1 cellular context compared by ENCODE assay signal in the genomic region with DNA sequence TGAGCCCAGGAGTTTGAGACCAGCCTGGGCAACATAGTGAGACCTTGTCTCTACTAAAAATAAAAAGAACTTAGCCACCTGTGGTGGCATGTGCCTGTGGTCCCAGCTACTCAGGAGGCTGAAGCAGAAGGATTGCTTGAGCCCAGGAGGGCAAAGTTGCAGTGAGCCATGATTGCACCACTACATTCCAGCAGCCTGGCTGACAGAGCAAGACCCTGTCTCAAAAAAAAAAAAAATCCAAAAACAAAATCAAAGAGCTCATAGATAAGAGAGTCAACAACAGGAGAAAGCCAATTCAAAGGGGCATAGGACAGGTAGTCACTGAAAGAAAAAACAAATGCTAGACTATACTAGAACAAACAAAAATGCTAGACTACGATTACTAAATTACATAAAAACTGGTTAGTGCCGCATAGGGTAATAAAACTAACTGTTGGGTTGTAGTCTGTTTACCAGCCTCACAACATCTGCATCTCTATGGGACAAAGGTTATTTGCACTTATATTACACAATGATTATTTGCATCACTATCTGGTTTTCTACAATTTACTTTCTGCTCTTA.
TF ChIP-seq lines count a peak whose summit lies in the region.

No MANE protein-coding gene starts in this region.

TF ChIP-seq in HepG2, 621 proteins besides CTCF, POLR2A, EP300 and RAD21 (continued from another document and continues in another):
- TF ChIP-seq, protein P1, sequence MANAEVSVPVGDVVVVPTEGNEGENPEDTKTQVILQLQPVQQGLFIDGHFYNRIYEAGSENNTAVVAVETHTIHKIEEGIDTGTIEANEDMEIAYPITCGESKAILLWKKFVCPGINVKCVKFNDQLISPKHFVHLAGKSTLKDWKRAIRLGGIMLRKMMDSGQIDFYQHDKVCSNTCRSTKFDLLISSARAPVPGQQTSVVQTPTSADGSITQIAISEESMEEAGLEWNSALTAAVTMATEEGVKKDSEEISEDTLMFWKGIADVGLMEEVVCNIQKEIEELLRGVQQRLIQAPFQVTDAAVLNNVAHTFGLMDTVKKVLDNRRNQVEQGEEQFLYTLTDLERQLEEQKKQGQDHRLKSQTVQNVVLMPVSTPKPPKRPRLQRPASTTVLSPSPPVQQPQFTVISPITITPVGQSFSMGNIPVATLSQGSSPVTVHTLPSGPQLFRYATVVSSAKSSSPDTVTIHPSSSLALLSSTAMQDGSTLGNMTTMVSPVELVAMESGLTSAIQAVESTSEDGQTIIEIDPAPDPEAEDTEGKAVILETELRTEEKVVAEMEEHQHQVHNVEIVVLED (CRISPR knock-in tag; IDR thresholded peaks at IDR 0.05; ENCODE audit: borderline replicate concordance) = no peak
- TF ChIP-seq ZNF556 (CRISPR knock-in tag; IDR thresholded peaks at IDR 0.05; ENCODE audit: borderline replicate concordance) (peak; percentile 77; the same call in 1 of the 2 replicates), NR1H2 (CRISPR knock-in tag; IDR thresholded peaks at IDR 0.05; ENCODE audit: borderline replicate concordance, low read depth) (no peak), ZNF615 (CRISPR knock-in tag; IDR thresholded peaks at IDR 0.05; ENCODE audit: borderline replicate concordance) (no peak), FOXK1 (CRISPR knock-in tag; IDR thresholded peaks at IDR 0.05; ENCODE audit: borderline replicate concordance, low read depth) (peak; percentile 62; the same call in 1 of the 2 replicates), NCOA5 (CRISPR knock-in tag; IDR thresholded peaks at IDR 0.05) (no peak), MED1 (CRISPR knock-in tag; IDR thresholded peaks at IDR 0.05) (peak; percentile 81), ZNF558 (CRISPR knock-in tag; IDR thresholded peaks at IDR 0.05; ENCODE audit: borderline replicate concordance) (no peak), LCORL (IDR thresholded peaks at IDR 0.05) (peak; percentile 99), LCORL (CRISPR knock-in tag; IDR thresholded peaks at IDR 0.05) (peak; percentile 97), TOE1 (CRISPR knock-in tag; IDR thresholded peaks at IDR 0.05) (no peak), KLF13 (CRISPR knock-in tag; IDR thresholded peaks at IDR 0.05) (no peak), HMG20A (CRISPR knock-in tag; IDR thresholded peaks at IDR 0.05; ENCODE audit: borderline replicate concordance) (peak; percentile 82; the same call in 1 of the 2 replicates), SRSF1 (optimal IDR thresholded peaks at IDR 0.05; ENCODE audit: low read depth, low read length) (no peak), ZFP36 (IDR thresholded peaks at IDR 0.05; ENCODE audit: borderline replicate concordance, low read depth, low read length, partially characterized antibody) (no peak), CC2D1A (CRISPR knock-in tag; IDR thresholded peaks at IDR 0.05) (no peak), TCF7 (IDR thresholded peaks at IDR 0.05; ENCODE audit: low read depth) (peak; percentile 89), MATR3 (CRISPR knock-in tag; IDR thresholded peaks at IDR 0.05) (no peak), PHF21A (CRISPR knock-in tag; IDR thresholded peaks at IDR 0.05) (peak; percentile 82), ZNF34 (CRISPR knock-in tag; IDR thresholded peaks at IDR 0.05; ENCODE audit: borderline replicate concordance) (no peak), ZNF703 (CRISPR knock-in tag; IDR thresholded peaks at IDR 0.05; ENCODE audit: borderline replicate concordance) (no peak), CHD4 (IDR thresholded peaks at IDR 0.05; ENCODE audit: borderline replicate concordance, low read length) (no peak), ZNF207 (IDR thresholded peaks at IDR 0.05; ENCODE audit: borderline replicate concordance) (no peak), ZBTB38 (CRISPR knock-in tag; IDR thresholded peaks at IDR 0.05) (no peak), ZNF256 (CRISPR knock-in tag; conservative IDR thresholded peaks at IDR 0.05) (no peak), ZNF121 (CRISPR knock-in tag; IDR thresholded peaks at IDR 0.05) (peak; percentile 96), KDM3A (CRISPR knock-in tag; IDR thresholded peaks at IDR 0.05; ENCODE audit: low read depth) (peak; percentile 60; the same call in 1 of the 2 replicates), WIZ (CRISPR knock-in tag; IDR thresholded peaks at IDR 0.05) (no peak), ZZZ3 (CRISPR knock-in tag; IDR thresholded peaks at IDR 0.05; ENCODE audit: borderline replicate concordance) (no peak), JUN (CRISPR knock-in tag; IDR thresholded peaks at IDR 0.05) (0 out of 2 replicates have a peak, but pooled peaks have one; percentile 72), ZNF841 (CRISPR knock-in tag; IDR thresholded peaks at IDR 0.05; ENCODE audit: borderline replicate concordance) (no peak), ERF (CRISPR knock-in tag; IDR thresholded peaks at IDR 0.05) (no peak), NFE2 (CRISPR knock-in tag; IDR thresholded peaks at IDR 0.05) (no peak), SRF (IDR thresholded peaks at IDR 0.05; ENCODE audit: low read depth, low read length) (no peak), ZNF337 (CRISPR knock-in tag; IDR thresholded peaks at IDR 0.05; ENCODE audit: borderline replicate concordance, low read depth) (no peak), BHLHE40 (IDR thresholded peaks at IDR 0.05; ENCODE audit: low read length) (no peak)
- TF ChIP-seq, protein P2, sequence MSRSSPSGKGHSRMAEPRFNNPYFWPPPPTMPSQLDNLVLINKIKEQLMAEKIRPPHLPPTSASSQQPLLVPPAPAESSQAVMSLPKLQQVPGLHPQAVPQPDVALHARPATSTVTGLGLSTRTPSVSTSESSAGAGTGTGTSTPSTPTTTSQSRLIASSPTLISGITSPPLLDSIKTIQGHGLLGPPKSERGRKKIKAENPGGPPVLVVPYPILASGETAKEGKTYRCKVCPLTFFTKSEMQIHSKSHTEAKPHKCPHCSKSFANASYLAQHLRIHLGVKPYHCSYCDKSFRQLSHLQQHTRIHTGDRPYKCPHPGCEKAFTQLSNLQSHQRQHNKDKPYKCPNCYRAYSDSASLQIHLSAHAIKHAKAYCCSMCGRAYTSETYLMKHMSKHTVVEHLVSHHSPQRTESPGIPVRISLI (CRISPR knock-in tag; IDR thresholded peaks at IDR 0.05; ENCODE audit: borderline replicate concordance) = peak; percentile 99
- TF ChIP-seq, protein P3, sequence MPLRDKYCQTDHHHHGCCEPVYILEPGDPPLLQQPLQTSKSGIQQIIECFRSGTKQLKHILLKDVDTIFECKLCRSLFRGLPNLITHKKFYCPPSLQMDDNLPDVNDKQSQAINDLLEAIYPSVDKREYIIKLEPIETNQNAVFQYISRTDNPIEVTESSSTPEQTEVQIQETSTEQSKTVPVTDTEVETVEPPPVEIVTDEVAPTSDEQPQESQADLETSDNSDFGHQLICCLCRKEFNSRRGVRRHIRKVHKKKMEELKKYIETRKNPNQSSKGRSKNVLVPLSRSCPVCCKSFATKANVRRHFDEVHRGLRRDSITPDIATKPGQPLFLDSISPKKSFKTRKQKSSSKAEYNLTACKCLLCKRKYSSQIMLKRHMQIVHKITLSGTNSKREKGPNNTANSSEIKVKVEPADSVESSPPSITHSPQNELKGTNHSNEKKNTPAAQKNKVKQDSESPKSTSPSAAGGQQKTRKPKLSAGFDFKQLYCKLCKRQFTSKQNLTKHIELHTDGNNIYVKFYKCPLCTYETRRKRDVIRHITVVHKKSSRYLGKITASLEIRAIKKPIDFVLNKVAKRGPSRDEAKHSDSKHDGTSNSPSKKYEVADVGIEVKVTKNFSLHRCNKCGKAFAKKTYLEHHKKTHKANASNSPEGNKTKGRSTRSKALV (CRISPR knock-in tag; IDR thresholded peaks at IDR 0.05) = no peak
- TF ChIP-seq, protein P4, sequence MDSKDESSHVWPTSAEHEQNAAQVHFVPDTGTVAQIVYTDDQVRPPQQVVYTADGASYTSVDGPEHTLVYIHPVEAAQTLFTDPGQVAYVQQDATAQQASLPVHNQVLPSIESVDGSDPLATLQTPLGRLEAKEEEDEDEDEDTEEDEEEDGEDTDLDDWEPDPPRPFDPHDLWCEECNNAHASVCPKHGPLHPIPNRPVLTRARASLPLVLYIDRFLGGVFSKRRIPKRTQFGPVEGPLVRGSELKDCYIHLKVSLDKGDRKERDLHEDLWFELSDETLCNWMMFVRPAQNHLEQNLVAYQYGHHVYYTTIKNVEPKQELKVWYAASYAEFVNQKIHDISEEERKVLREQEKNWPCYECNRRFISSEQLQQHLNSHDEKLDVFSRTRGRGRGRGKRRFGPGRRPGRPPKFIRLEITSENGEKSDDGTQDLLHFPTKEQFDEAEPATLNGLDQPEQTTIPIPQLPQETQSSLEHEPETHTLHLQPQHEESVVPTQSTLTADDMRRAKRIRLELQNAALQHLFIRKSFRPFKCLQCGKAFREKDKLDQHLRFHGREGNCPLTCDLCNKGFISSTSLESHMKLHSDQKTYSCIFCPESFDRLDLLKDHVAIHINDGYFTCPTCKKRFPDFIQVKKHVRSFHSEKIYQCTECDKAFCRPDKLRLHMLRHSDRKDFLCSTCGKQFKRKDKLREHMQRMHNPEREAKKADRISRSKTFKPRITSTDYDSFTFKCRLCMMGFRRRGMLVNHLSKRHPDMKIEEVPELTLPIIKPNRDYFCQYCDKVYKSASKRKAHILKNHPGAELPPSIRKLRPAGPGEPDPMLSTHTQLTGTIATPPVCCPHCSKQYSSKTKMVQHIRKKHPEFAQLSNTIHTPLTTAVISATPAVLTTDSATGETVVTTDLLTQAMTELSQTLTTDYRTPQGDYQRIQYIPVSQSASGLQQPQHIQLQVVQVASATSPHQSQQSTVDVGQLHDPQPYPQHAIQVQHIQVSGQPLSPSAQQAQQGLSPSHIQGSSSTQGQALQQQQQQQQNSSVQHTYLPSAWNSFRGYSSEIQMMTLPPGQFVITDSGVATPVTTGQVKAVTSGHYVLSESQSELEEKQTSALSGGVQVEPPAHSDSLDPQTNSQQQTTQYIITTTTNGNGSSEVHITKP (CRISPR knock-in tag; IDR thresholded peaks at IDR 0.05; ENCODE audit: low read depth) = no peak
- TF ChIP-seq, protein P5, sequence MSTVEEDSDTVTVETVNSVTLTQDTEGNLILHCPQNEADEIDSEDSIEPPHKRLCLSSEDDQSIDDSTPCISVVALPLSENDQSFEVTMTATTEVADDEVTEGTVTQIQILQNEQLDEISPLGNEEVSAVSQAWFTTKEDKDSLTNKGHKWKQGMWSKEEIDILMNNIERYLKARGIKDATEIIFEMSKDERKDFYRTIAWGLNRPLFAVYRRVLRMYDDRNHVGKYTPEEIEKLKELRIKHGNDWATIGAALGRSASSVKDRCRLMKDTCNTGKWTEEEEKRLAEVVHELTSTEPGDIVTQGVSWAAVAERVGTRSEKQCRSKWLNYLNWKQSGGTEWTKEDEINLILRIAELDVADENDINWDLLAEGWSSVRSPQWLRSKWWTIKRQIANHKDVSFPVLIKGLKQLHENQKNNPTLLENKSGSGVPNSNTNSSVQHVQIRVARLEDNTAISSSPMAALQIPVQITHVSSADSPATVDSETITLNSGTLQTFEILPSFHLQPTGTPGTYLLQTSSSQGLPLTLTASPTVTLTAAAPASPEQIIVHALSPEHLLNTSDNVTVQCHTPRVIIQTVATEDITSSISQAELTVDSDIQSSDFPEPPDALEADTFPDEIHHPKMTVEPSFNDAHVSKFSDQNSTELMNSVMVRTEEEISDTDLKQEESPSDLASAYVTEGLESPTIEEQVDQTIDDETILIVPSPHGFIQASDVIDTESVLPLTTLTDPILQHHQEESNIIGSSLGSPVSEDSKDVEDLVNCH (CRISPR knock-in tag; IDR thresholded peaks at IDR 0.05) = no peak
- TF ChIP-seq, protein P6, sequence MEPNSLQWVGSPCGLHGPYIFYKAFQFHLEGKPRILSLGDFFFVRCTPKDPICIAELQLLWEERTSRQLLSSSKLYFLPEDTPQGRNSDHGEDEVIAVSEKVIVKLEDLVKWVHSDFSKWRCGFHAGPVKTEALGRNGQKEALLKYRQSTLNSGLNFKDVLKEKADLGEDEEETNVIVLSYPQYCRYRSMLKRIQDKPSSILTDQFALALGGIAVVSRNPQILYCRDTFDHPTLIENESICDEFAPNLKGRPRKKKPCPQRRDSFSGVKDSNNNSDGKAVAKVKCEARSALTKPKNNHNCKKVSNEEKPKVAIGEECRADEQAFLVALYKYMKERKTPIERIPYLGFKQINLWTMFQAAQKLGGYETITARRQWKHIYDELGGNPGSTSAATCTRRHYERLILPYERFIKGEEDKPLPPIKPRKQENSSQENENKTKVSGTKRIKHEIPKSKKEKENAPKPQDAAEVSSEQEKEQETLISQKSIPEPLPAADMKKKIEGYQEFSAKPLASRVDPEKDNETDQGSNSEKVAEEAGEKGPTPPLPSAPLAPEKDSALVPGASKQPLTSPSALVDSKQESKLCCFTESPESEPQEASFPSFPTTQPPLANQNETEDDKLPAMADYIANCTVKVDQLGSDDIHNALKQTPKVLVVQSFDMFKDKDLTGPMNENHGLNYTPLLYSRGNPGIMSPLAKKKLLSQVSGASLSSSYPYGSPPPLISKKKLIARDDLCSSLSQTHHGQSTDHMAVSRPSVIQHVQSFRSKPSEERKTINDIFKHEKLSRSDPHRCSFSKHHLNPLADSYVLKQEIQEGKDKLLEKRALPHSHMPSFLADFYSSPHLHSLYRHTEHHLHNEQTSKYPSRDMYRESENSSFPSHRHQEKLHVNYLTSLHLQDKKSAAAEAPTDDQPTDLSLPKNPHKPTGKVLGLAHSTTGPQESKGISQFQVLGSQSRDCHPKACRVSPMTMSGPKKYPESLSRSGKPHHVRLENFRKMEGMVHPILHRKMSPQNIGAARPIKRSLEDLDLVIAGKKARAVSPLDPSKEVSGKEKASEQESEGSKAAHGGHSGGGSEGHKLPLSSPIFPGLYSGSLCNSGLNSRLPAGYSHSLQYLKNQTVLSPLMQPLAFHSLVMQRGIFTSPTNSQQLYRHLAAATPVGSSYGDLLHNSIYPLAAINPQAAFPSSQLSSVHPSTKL (CRISPR knock-in tag; IDR thresholded peaks at IDR 0.05) = peak; percentile 84; the same call in 1 of the 2 replicates
- TF ChIP-seq, protein P7, sequence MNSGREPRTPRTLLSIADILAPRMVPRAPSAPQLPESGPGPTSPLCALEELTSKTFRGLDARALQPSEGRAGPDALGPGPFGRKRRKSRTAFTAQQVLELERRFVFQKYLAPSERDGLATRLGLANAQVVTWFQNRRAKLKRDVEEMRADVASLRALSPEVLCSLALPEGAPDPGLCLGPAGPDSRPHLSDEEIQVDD (CRISPR knock-in tag; IDR thresholded peaks at IDR 0.05; ENCODE audit: borderline replicate concordance) = no peak
- TF ChIP-seq, protein P8, sequence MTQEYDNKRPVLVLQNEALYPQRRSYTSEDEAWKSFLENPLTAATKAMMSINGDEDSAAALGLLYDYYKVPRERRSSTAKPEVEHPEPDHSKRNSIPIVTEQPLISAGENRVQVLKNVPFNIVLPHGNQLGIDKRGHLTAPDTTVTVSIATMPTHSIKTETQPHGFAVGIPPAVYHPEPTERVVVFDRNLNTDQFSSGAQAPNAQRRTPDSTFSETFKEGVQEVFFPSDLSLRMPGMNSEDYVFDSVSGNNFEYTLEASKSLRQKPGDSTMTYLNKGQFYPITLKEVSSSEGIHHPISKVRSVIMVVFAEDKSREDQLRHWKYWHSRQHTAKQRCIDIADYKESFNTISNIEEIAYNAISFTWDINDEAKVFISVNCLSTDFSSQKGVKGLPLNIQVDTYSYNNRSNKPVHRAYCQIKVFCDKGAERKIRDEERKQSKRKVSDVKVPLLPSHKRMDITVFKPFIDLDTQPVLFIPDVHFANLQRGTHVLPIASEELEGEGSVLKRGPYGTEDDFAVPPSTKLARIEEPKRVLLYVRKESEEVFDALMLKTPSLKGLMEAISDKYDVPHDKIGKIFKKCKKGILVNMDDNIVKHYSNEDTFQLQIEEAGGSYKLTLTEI (CRISPR knock-in tag; conservative IDR thresholded peaks at IDR 0.05) = no peak
- TF ChIP-seq, protein P9, sequence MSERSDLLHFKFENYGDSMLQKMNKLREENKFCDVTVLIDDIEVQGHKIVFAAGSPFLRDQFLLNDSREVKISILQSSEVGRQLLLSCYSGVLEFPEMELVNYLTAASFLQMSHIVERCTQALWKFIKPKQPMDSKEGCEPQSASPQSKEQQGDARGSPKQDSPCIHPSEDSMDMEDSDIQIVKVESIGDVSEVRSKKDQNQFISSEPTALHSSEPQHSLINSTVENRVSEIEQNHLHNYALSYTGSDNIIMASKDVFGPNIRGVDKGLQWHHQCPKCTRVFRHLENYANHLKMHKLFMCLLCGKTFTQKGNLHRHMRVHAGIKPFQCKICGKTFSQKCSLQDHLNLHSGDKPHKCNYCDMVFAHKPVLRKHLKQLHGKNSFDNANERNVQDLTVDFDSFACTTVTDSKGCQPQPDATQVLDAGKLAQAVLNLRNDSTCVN (CRISPR knock-in tag; IDR thresholded peaks at IDR 0.05; ENCODE audit: borderline replicate concordance) = no peak
